ENCODE assay signal across 8 cellular contexts in the genomic region with DNA sequence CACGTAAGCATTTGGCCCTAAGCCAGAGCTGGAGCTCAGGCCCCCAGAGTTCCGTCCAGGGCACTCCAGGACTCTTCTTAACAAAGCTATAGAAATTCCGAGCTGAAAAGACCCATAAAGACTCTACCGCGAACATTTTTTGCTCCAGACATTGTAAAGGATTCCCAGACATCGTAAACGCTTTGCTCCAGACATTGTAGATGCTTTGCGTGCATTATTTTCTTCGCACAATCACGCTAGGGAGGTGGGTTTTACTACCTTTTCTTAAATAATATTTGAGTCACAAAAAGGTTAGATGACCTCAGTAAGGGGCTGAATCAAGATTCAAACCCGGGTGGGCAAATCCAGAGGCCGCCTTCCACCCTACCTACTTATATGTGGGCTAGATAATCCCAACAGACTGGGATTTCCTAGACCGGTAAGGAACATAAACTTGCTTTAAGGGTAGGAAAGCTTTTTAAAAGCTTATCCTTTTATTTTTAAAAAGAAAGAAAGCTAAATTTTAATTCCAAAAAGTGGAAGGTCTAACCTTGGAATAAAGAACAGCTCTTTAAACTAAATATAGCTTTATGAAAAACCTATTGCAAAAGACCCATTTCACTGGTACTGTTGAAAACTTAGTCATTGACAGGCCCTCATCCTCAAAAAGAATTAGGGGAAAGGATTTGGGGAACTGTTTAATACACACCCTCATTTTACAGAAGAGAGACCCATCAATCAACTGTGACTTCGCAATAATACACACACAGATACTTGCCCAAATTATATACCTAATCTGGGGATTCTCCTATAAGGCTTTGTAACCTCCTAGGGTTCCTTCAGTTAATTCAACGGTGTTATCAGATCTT. TPM values are rescaled to one million over a fixed set of nuclear protein-coding genes. Genes with fewer than 3 reads are reported as not detected.
A peak's percentile ranks its signal among the peaks of the same experiment; 100 is the strongest.
DNase-seq lines count a peak whose midpoint lies in the region; TF ChIP-seq lines count a peak whose summit lies in the region.

No MANE protein-coding gene starts in this region.

- peak overlapping the region; percentile 85 for H3K4me3 Mint-ChIP-seq in activated naive CD8-positive, alpha-beta T cell treated with anti-CD3 and anti-CD28 coated beads for 36 hours

- H3K9me3 ChIP-seq in HUES48 (ENCODE audit: control insufficient read depth, insufficient read depth, low read length) (no peaks in the 10 kb centered on the region), iPS-18c (ENCODE audit: control insufficient read depth, insufficient read depth, low read length) (no peaks in the 10 kb centered on the region), subcutaneous abdominal adipose tissue (ENCODE audit: control insufficient read depth in 5 of 5, low read length in 5 of 5) (no peaks in the 10 kb centered on the region)

- H3K9ac ChIP-seq in HUES48 (ENCODE audit: low read depth, low read length) (peak overlapping the region; percentile 68), subcutaneous abdominal adipose tissue (ENCODE audit: low read length in 5 of 5) (peak overlapping the region; percentile 95 to 99 (median 97))

- no peak for DNase-seq in AG09309 (ENCODE audit: low read depth)
- no peak for DNase-seq in activated naive CD8-positive, alpha-beta T cell treated with anti-CD3 and anti-CD28 coated beads for 36 hours
- DNase-seq in stimulated activated CD4-positive, alpha-beta T cell treated with anti-CD3 and anti-CD28 coated beads, Interleukin-15, amount 100 ng/mL, for 24 hours: no peak
- no peak for DNase-seq in NCI-H526 treated with DMSO at 0.1 percent for 48 hours (lab: John Stamatoyannopoulos, UW)
- no peak for DNase-seq in NCI-H2107 (lab: John Stamatoyannopoulos, UW)

- H3K27ac ChIP-seq in HUES48 (ENCODE audit: low read depth, low read length) (peak overlapping the region; percentile 89), subcutaneous abdominal adipose tissue (ENCODE audit: low read depth, low read length) (peak overlapping the region; percentile 100)

- no peaks in the 10 kb centered on the region for H3K27me3 ChIP-seq in HUES48 (ENCODE audit: control insufficient read depth, insufficient read depth, low read length)
- no peaks in the 10 kb centered on the region for H3K27me3 ChIP-seq in subcutaneous abdominal adipose tissue (ENCODE audit: control insufficient read depth in 5 of 5, insufficient read depth in 4 of 5, low read length in 5 of 5)

- no peaks in the 10 kb centered on the region for H3K27me3 Mint-ChIP-seq in activated naive CD8-positive, alpha-beta T cell treated with anti-CD3 and anti-CD28 coated beads for 36 hours

- H3K36me3 ChIP-seq in HUES48 (ENCODE audit: control insufficient read depth, insufficient read depth, low read length) (no peaks in the 10 kb centered on the region), subcutaneous abdominal adipose tissue (ENCODE audit: control insufficient read depth in 5 of 5, insufficient read depth in 5 of 5, low read length in 5 of 5) (peaks cover 0 to 16% (median 6%) of the 10 kb centered on the region in 5 donors)

- TF ChIP-seq CTCF in AG09309 (IDR thresholded peaks at IDR 0.05; ENCODE audit: control insufficient read depth, insufficient read depth, low read depth, low read length, missing control alignments): no peak

- H3K4me1 Mint-ChIP-seq in activated naive CD8-positive, alpha-beta T cell treated with anti-CD3 and anti-CD28 coated beads for 36 hours: peaks cover 72% of the 10 kb centered on the region

- peaks cover 40% of the 10 kb centered on the region for H3K36me3 Mint-ChIP-seq in activated naive CD8-positive, alpha-beta T cell treated with anti-CD3 and anti-CD28 coated beads for 36 hours

- H3K4me3 ChIP-seq in AG09309 (ENCODE audit: control insufficient read depth, low read depth, low read length) (peak overlapping the region; percentile 61), HUES48 (ENCODE audit: low read depth, low read length) (peak overlapping the region; percentile 75), iPS-18c (ENCODE audit: insufficient read depth, low read depth, low read length) (peak overlapping the region; percentile 96), subcutaneous abdominal adipose tissue (ENCODE audit: low read depth in 1 of 5, low read length in 5 of 5) (peak overlapping the region; percentile 82 to 88 (median 87))

- H3K27ac Mint-ChIP-seq in activated naive CD8-positive, alpha-beta T cell treated with anti-CD3 and anti-CD28 coated beads for 36 hours: peak overlapping the region; percentile 90

- H3K4me1 ChIP-seq in HUES48 (ENCODE audit: control insufficient read depth, insufficient read depth, low read length) (peaks cover 12% of the 10 kb centered on the region; the same call in 1 of the 2 replicates), subcutaneous abdominal adipose tissue (ENCODE audit: control insufficient read depth in 5 of 5, insufficient read depth in 5 of 5, low read length in 5 of 5) (peaks cover 28 to 81% (median 71%) of the 10 kb centered on the region in 5 donors)

- H3K9me3 Mint-ChIP-seq in activated naive CD8-positive, alpha-beta T cell treated with anti-CD3 and anti-CD28 coated beads for 36 hours: no peaks in the 10 kb centered on the region

RNA-seq across cellular contexts. Expression of gene TNIP1, which starts 0.8 kb away (rescaled TPM):
- total RNA-seq in activated naive CD8-positive, alpha-beta T cell treated with anti-CD3 and anti-CD28 coated beads for 36 hours: 100 to 1,000 TPM; 185 to 189 TPM
